ENCODE assay signal across 10 cellular contexts in the genomic region with DNA sequence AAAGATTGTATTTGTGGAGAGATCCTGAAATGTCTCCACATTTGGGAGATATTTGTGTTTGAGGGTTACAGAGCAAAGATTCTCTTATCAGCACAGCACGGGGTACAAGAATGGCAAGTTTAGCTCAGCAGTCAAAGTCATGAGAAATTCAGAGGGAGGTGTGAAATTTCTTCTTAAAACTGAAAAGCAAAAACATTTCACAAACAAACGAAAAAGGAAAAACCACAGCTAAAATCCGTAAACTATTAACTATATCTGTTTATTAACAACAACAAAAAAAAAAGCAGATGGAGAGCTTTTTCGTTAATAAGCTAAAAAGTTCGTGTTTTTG. TPM values are rescaled to one million over a fixed set of nuclear protein-coding genes. Genes with fewer than 3 reads are reported as not detected.
DNase-seq lines count a peak whose midpoint lies in the region; ATAC-seq and TF ChIP-seq lines count a peak whose summit lies in the region.
"Had no signal": no experiment of that assay in that cellular context is flagged by ENCODE, and none has a peak within 500 bp of the region (broad histone marks: within the 10 kb centered on the region; RNA-seq: fewer than 3 reads in every experiment).

No MANE protein-coding gene starts in this region.

- no peak for TF ChIP-seq CTCF in OCI-LY1 (IDR thresholded peaks at IDR 0.05; ENCODE audit: low read length)
- TF ChIP-seq CTCF in psoas muscle (IDR thresholded peaks at IDR 0.05), result no peak

- peaks cover 3% of the 10 kb centered on the region; the same call in 1 of the 2 replicates for H3F3A ChIP-seq in OCI-LY1 (ENCODE audit: insufficient read depth, low read length)

- ATAC-seq in GM18873 (IDR thresholded peaks at IDR 0.05; ENCODE audit: low FRiP score, unreplicated experiment) (peak; percentile 18), GM21737 (IDR thresholded peaks at IDR 0.05; ENCODE audit: unreplicated experiment) (peak; percentile 21), psoas muscle (no peak)
- ATAC-seq in natural killer cell treated with Interleukin-12 subunit alpha and Interleukin-12 subunit beta and Interleukin-15 and Interleukin-18, amount 100 ng/mL, for 72 hours, result peak; percentile 21 to 46
- ATAC-seq: esophagus mucosa had no signal

- H3K9me3 Mint-ChIP-seq in natural killer cell treated with Interleukin-12 subunit alpha and Interleukin-12 subunit beta and Interleukin-15 and Interleukin-18, amount 100 ng/mL, for 72 hours, result no peaks in the 10 kb centered on the region

- H3K9me3 ChIP-seq in OCI-LY1 (ENCODE audit: low read length) (no peaks in the 10 kb centered on the region), psoas muscle (no peaks in the 10 kb centered on the region)

- no peak overlapping the region for H2AFZ ChIP-seq in OCI-LY1 (ENCODE audit: low read length)

- H3K9me2 ChIP-seq in OCI-LY1 (ENCODE audit: low read depth, low read length), result no peaks in the 10 kb centered on the region

- peak overlapping the region; percentile 49 for H3K4me2 ChIP-seq in OCI-LY1 (ENCODE audit: low read length)

- peak overlapping the region; percentile 63 for H3K9ac ChIP-seq in OCI-LY1 (ENCODE audit: low read length)

- H3K36me3 Mint-ChIP-seq in natural killer cell treated with Interleukin-12 subunit alpha and Interleukin-12 subunit beta and Interleukin-15 and Interleukin-18, amount 100 ng/mL, for 72 hours, result no peaks in the 10 kb centered on the region

- no peaks in the 10 kb centered on the region for H4K20me1 ChIP-seq in OCI-LY1 (ENCODE audit: insufficient read depth, low read length)

- peaks cover 83 to 92% of the 10 kb centered on the region in 2 donors for H3K4me1 Mint-ChIP-seq in natural killer cell treated with Interleukin-12 subunit alpha and Interleukin-12 subunit beta and Interleukin-15 and Interleukin-18, amount 100 ng/mL, for 72 hours (ENCODE audit: low read depth in 2 of 2)

- H3K27me3 Mint-ChIP-seq in natural killer cell treated with Interleukin-12 subunit alpha and Interleukin-12 subunit beta and Interleukin-15 and Interleukin-18, amount 100 ng/mL, for 72 hours, result no peaks in the 10 kb centered on the region

- peak overlapping the region; percentile 85 for H3K4me3 Mint-ChIP-seq in natural killer cell treated with Interleukin-12 subunit alpha and Interleukin-12 subunit beta and Interleukin-15 and Interleukin-18, amount 100 ng/mL, for 72 hours

- H3K36me3 ChIP-seq in OCI-LY1 (ENCODE audit: insufficient read depth, low read length) (no peaks in the 10 kb centered on the region), psoas muscle (ENCODE audit: insufficient read depth in 1 of 2, low read depth in 1 of 2) (no peaks in the 10 kb centered on the region)

- no peaks in the 10 kb centered on the region for H3K79me2 ChIP-seq in OCI-LY1 (ENCODE audit: insufficient read depth, low read length)

- H3K27ac Mint-ChIP-seq in natural killer cell treated with Interleukin-12 subunit alpha and Interleukin-12 subunit beta and Interleukin-15 and Interleukin-18, amount 100 ng/mL, for 72 hours, result peak overlapping the region; percentile 95 to 97

- H3K4me1 ChIP-seq in OCI-LY1 (ENCODE audit: insufficient read depth, low read length, severe bottlenecking) (peaks cover 88% of the 10 kb centered on the region), psoas muscle (peaks cover 10% of the 10 kb centered on the region)

- H3K27me3 ChIP-seq in OCI-LY1 (ENCODE audit: insufficient read depth, low read length), result no peaks in the 10 kb centered on the region
- H3K27me3 ChIP-seq in psoas muscle (ENCODE audit: insufficient read depth in 3 of 3, low read length in 2 of 3), result no peaks in the 10 kb centered on the region

- 88 to 93% (median 90%) methylated on average over 5 of the region's 5 CpGs for WGBS in psoas muscle, 3 donors

- intact Hi-C loops in psoas muscle (cut with DNase I) (loop anchor here in 1 of 2 donors (1.0 to 5.0 kb wide), 2 partner anchors 76 to 335 kb away; no protein-coding TSS in a partner anchor), posterior vena cava (cut with DNase I) (loop anchor here in 1 of 2 donors (5.0 kb wide), 1 partner anchor 1804 kb away; no protein-coding TSS in a partner anchor)

- H3K4me3 ChIP-seq in OCI-LY1 (ENCODE audit: low read depth, low read length, poor library complexity, severe bottlenecking) (peak overlapping the region; percentile 34), psoas muscle (no peak overlapping the region)

- H3K27ac ChIP-seq in OCI-LY1 (ENCODE audit: low read depth, low read length, poor library complexity, severe bottlenecking) (peak overlapping the region; percentile 100), psoas muscle (no peak overlapping the region)

- DNase-seq in natural killer cell treated with Interleukin-12 subunit alpha and Interleukin-12 subunit beta and Interleukin-15 and Interleukin-18, amount 100 ng/mL, for 72 hours (ENCODE audit: low spot score), result no peak
- no peak for DNase-seq in psoas muscle
- DNase-seq in posterior vena cava (ENCODE audit: low spot score), result no peak
- no peak for DNase-seq in HuH-7 (ENCODE audit: low spot score)
- DNase-seq: NCI-H1436 treated with DMSO at 0.1 percent for 48 hours, posterior cingulate gyrus had no signal

RNA-seq across cellular contexts. Expression of a gene that starts 41.0 kb away (rescaled TPM):
- total RNA-seq in natural killer cell treated with Interleukin-12 subunit alpha and Interleukin-12 subunit beta and Interleukin-15 and Interleukin-18, amount 100 ng/mL, for 72 hours, result 100 to 1,000 TPM; 521 to 738 TPM
- 10 to 100 TPM; 19.3 to 32.4 (median 27.1) TPM for total RNA-seq in psoas muscle
- 10 to 100 TPM in 2 of 3 donors, 1 to 10 TPM in 1; 8.5 to 13.9 (median 12.6) TPM for polyA plus RNA-seq in psoas muscle
- total RNA-seq in posterior vena cava, result 10 to 100 TPM; 61.0 to 62.5 TPM

Comparison
In these comparisons a context has a peak if more than half of its experiments do, and no peak if none do; other contexts are left out.
1. ATAC-seq: peak in GM18873 (single experiment), GM21737 (single experiment) and natural killer cell treated with Interleukin-12 subunit alpha and Interleukin-12 subunit beta and Interleukin-15 and Interleukin-18, amount 100 ng/mL, for 72 hours (2 of 2); none in psoas muscle (0 of 4).
2. RNA of a gene that starts 41.0 kb away (total RNA-seq): 521 to 738 TPM in natural killer cell treated with Interleukin-12 subunit alpha and Interleukin-12 subunit beta and Interleukin-15 and Interleukin-18, amount 100 ng/mL, for 72 hours; 61.0 to 62.5 TPM in posterior vena cava and 19.3 to 32.4 TPM in psoas muscle; every median in the first group is over 4 times any median in the second.